19 cellular contexts compared by ENCODE assay signal in genomic region chr17:80636356-80637285, GRCh38.
DNase-seq lines count a peak whose midpoint lies in the region; ATAC-seq and TF ChIP-seq lines count a peak whose summit lies in the region.
"Had no signal": no experiment of that assay in that cellular context is flagged by ENCODE, and none has a peak within 500 bp of the region (broad histone marks: within the 10 kb centered on the region; RNA-seq: fewer than 3 reads in every experiment).

No MANE protein-coding gene starts in this region.

- H3K4me2 ChIP-seq in hepatocyte: peak overlapping the region; percentile 19
- H3K4me2 ChIP-seq: SK-N-SH had no signal

- H3K9me3 ChIP-seq in hepatocyte (ENCODE audit: low read depth) (no peaks in the 10 kb centered on the region), body of pancreas (no peaks in the 10 kb centered on the region)
- H3K9me3 ChIP-seq: colonic mucosa, SK-N-SH, upper lobe of right lung had no signal

- H4K20me1 ChIP-seq in hepatocyte (ENCODE audit: insufficient read depth, poor library complexity, severe bottlenecking): no peaks in the 10 kb centered on the region

- H3K4me3 Mint-ChIP-seq in activated naive CD4-positive, alpha-beta T cell treated with anti-CD3 and anti-CD28 coated beads for 36 hours: peak overlapping the region; percentile 32
- peak overlapping the region; percentile 71 for H3K4me3 Mint-ChIP-seq in activated B cell treated with CpG ODN at 0.5 μM for 24 hours
- peak overlapping the region; percentile 27 for H3K4me3 Mint-ChIP-seq in stimulated activated memory B cell treated with anti-CD40 and anti-IgM and Interleukin-4, amounts not matched to agents 10 μg/mL and 1 μg/mL and 100 μg/mL, for 72 hours
- H3K4me3 Mint-ChIP-seq: CD4-positive, CD25-positive, alpha-beta regulatory T cell; natural killer cell treated with Interleukin-12 subunit alpha and Interleukin-12 subunit beta and Interleukin-15 and Interleukin-18, amount 100 ng/mL, for 72 hours had no signal

- H3K4me1 Mint-ChIP-seq in activated naive CD4-positive, alpha-beta T cell treated with anti-CD3 and anti-CD28 coated beads for 36 hours (ENCODE audit: low read depth): peaks cover 38% of the 10 kb centered on the region
- peaks cover 15% of the 10 kb centered on the region for H3K4me1 Mint-ChIP-seq in activated B cell treated with CpG ODN at 0.5 μM for 24 hours
- peaks cover 37% of the 10 kb centered on the region for H3K4me1 Mint-ChIP-seq in stimulated activated memory B cell treated with anti-CD40 and anti-IgM and Interleukin-4, amounts not matched to agents 10 μg/mL and 1 μg/mL and 100 μg/mL, for 72 hours

- POLR2A ChIA-PET in activated B cell treated with CpG ODN at 0.5 μM for 24 hours (lab: Charles Lee): no interaction called here

- TF ChIP-seq CTCF in activated B cell treated with CpG ODN at 0.5 μM for 24 hours (IDR thresholded peaks at IDR 0.05) (no peak), hepatocyte (IDR thresholded peaks at IDR 0.05; ENCODE audit: poor library complexity) (no peak), body of pancreas (IDR thresholded peaks at IDR 0.05) (no peak)

- TF ChIP-seq POLR2A in body of pancreas (IDR thresholded peaks at IDR 0.05): no peak

- no peaks in the 10 kb centered on the region for H3K9me2 ChIP-seq in hepatocyte (replicated peaks; ENCODE audit: insufficient read depth)
- H3K9me2 ChIP-seq: SK-N-SH had no signal

- H2AFZ ChIP-seq in hepatocyte: no peak overlapping the region

- no peak overlapping the region for H3K4me3 ChIP-seq in hepatocyte
- no peak overlapping the region for H3K4me3 ChIP-seq in body of pancreas
- H3K4me3 ChIP-seq: colonic mucosa, upper lobe of right lung had no signal

- no peaks in the 10 kb centered on the region for H3K4me1 ChIP-seq in hepatocyte (ENCODE audit: insufficient read depth)
- H3K4me1 ChIP-seq in body of pancreas: no peaks in the 10 kb centered on the region
- H3K4me1 ChIP-seq: colonic mucosa had no signal

- DNase-seq in activated naive CD4-positive, alpha-beta T cell treated with anti-CD3 and anti-CD28 coated beads for 36 hours: no peak
- no peak for DNase-seq in activated naive CD4-positive, alpha-beta T cell treated with Interleukin-2 at 50 U/mL for 16 hours
- DNase-seq in activated B cell treated with CpG ODN at 0.5 μM for 24 hours (no peak), hepatocyte (ENCODE audit: low spot score) (no peak), body of pancreas (no peak), DMS 273 (lab: John Stamatoyannopoulos, UW; ENCODE audit: unreplicated experiment) (no peak)
- DNase-seq: activated CD4-positive, alpha-beta T cell treated with anti-CD3 and anti-CD28 coated beads, Interleukin-2, amount 50 U/mL, for 48 hours; colonic mucosa; DMS53; hippocampal formation; mesenchymal stem cell; MM.1S; SK-N-SH; stimulated activated naive CD4-positive, alpha-beta T cell treated with Interleukin-2 at 50 U/mL for 16 hours; upper lobe of right lung had no signal

- CTCF ChIA-PET in activated naive CD4-positive, alpha-beta T cell treated with anti-CD3 and anti-CD28 coated beads for 36 hours (lab: Charles Lee): no interaction called here
- CTCF ChIA-PET in activated B cell treated with CpG ODN at 0.5 μM for 24 hours (lab: Charles Lee): no interaction called here

- H3K79me2 ChIP-seq in hepatocyte: peaks cover 46% of the 10 kb centered on the region

- 92% methylated on average over 23 of the region's 23 CpGs for WGBS in hepatocyte (ENCODE audit: low lambda C conversion rate, missing lambda C conversion rate)
- 84 to 93% methylated on average over 23 of the region's 23 CpGs for WGBS in body of pancreas, 2 donors

- H3K27ac ChIP-seq in hepatocyte: peak overlapping the region; percentile 26
- no peak overlapping the region for H3K27ac ChIP-seq in body of pancreas
- H3K27ac ChIP-seq: colonic mucosa, upper lobe of right lung had no signal

- H3K27me3 Mint-ChIP-seq in activated naive CD4-positive, alpha-beta T cell treated with anti-CD3 and anti-CD28 coated beads for 36 hours (ENCODE audit: low read depth): no peaks in the 10 kb centered on the region
- no peaks in the 10 kb centered on the region for H3K27me3 Mint-ChIP-seq in activated B cell treated with CpG ODN at 0.5 μM for 24 hours
- H3K27me3 Mint-ChIP-seq in stimulated activated memory B cell treated with anti-CD40 and anti-IgM and Interleukin-4, amounts not matched to agents 10 μg/mL and 1 μg/mL and 100 μg/mL, for 72 hours: no peaks in the 10 kb centered on the region
- H3K27me3 Mint-ChIP-seq: CD4-positive, CD25-positive, alpha-beta regulatory T cell; natural killer cell treated with Interleukin-12 subunit alpha and Interleukin-12 subunit beta and Interleukin-15 and Interleukin-18, amount 100 ng/mL, for 72 hours had no signal

- peaks cover 7% of the 10 kb centered on the region for H3K36me3 Mint-ChIP-seq in activated naive CD4-positive, alpha-beta T cell treated with anti-CD3 and anti-CD28 coated beads for 36 hours (ENCODE audit: low read depth)
- H3K36me3 Mint-ChIP-seq in activated B cell treated with CpG ODN at 0.5 μM for 24 hours (ENCODE audit: low read depth): peaks cover 7% of the 10 kb centered on the region
- peaks cover 22% of the 10 kb centered on the region for H3K36me3 Mint-ChIP-seq in stimulated activated memory B cell treated with anti-CD40 and anti-IgM and Interleukin-4, amounts not matched to agents 10 μg/mL and 1 μg/mL and 100 μg/mL, for 72 hours
- H3K36me3 Mint-ChIP-seq: natural killer cell treated with Interleukin-12 subunit alpha and Interleukin-12 subunit beta and Interleukin-15 and Interleukin-18, amount 100 ng/mL, for 72 hours had no signal

- intact Hi-C loops in activated naive CD4-positive, alpha-beta T cell treated with anti-CD3 and anti-CD28 coated beads for 36 hours (cut with micrococcal nuclease): no loop called here
- intact Hi-C loops in activated B cell treated with CpG ODN at 0.5 μM for 24 hours (cut with micrococcal nuclease): no loop called here
- intact Hi-C loops in body of pancreas (cut with DNase I): no loop called here

- H3K27ac Mint-ChIP-seq in activated naive CD4-positive, alpha-beta T cell treated with anti-CD3 and anti-CD28 coated beads for 36 hours: peak overlapping the region; percentile 54
- H3K27ac Mint-ChIP-seq in activated B cell treated with CpG ODN at 0.5 μM for 24 hours: peak overlapping the region; percentile 68
- H3K27ac Mint-ChIP-seq in stimulated activated memory B cell treated with anti-CD40 and anti-IgM and Interleukin-4, amounts not matched to agents 10 μg/mL and 1 μg/mL and 100 μg/mL, for 72 hours: peak overlapping the region; percentile 49
- H3K27ac Mint-ChIP-seq: natural killer cell treated with Interleukin-12 subunit alpha and Interleukin-12 subunit beta and Interleukin-15 and Interleukin-18, amount 100 ng/mL, for 72 hours had no signal

- H3K36me3 ChIP-seq in hepatocyte (replicated peaks; ENCODE audit: insufficient read depth, low read depth): no peaks in the 10 kb centered on the region
- H3K36me3 ChIP-seq in body of pancreas (replicated peaks in 1 of 2; ENCODE audit: insufficient read depth in 1 of 2, low read depth in 2 of 2): no peaks in the 10 kb centered on the region
- H3K36me3 ChIP-seq: colonic mucosa, upper lobe of right lung had no signal

- ATAC-seq in activated B cell treated with CpG ODN at 0.5 μM for 24 hours (ENCODE audit: low read depth) (no peak), body of pancreas (no peak), HG03039 (IDR thresholded peaks at IDR 0.05; ENCODE audit: unreplicated experiment) (no peak)
- no peak for ATAC-seq in stimulated activated memory B cell treated with anti-CD40 and anti-IgM and Interleukin-4, amounts not matched to agents 10 μg/mL and 1 μg/mL and 100 μg/mL, for 72 hours
- ATAC-seq: natural killer cell treated with Interleukin-12 subunit alpha and Interleukin-12 subunit beta and Interleukin-15 and Interleukin-18, amount 100 ng/mL, for 72 hours had no signal

- H3K9me3 Mint-ChIP-seq in activated naive CD4-positive, alpha-beta T cell treated with anti-CD3 and anti-CD28 coated beads for 36 hours: no peaks in the 10 kb centered on the region
- no peaks in the 10 kb centered on the region for H3K9me3 Mint-ChIP-seq in activated B cell treated with CpG ODN at 0.5 μM for 24 hours
- H3K9me3 Mint-ChIP-seq in stimulated activated memory B cell treated with anti-CD40 and anti-IgM and Interleukin-4, amounts not matched to agents 10 μg/mL and 1 μg/mL and 100 μg/mL, for 72 hours: peaks cover 3% of the 10 kb centered on the region
- H3K9me3 Mint-ChIP-seq: natural killer cell treated with Interleukin-12 subunit alpha and Interleukin-12 subunit beta and Interleukin-15 and Interleukin-18, amount 100 ng/mL, for 72 hours had no signal

- H3K27me3 ChIP-seq in hepatocyte (no peaks in the 10 kb centered on the region), body of pancreas (no peaks in the 10 kb centered on the region)
- H3K27me3 ChIP-seq: colonic mucosa, upper lobe of right lung had no signal
